1 cellular context compared by ENCODE assay signal in the genomic region with DNA sequence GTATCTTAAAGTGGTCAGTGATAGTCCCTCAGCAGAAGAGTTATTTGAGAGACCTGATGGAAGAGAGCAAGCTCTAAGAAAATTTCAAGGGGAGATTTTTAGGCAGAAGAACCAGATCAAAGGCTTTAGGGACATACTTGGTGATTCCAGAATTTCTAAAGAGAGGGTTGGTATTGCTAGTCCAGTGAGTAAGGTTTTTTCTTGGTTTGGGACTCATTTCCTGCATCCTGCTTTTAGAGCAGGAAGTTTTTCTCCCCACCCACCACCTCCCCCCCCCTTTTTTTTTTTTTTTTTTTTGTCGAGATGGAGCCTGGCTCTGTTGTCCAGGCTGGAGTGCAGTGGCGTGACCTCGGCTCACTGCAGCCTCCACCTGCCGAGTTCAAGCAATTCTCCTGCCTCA.
TF ChIP-seq lines count a peak whose summit lies in the region.

No MANE protein-coding gene starts in this region.

TF ChIP-seq in endothelial cell of umbilical vein, 7 proteins besides CTCF, POLR2A, EP300 and RAD21 (continued from another document):
- TF ChIP-seq JUN (IDR thresholded peaks at IDR 0.05; ENCODE audit: borderline replicate concordance, insufficient read depth, insufficient read length, low read depth) (no peak), MYC (IDR thresholded peaks at IDR 0.05; ENCODE audit: low read depth, low read length) (no peak)
